In genomic region chr6:125153541-125154183, GRCh38 we compare ENCODE assay signal across 8 cellular contexts. TPM values are rescaled to one million over a fixed set of nuclear protein-coding genes. Genes with fewer than 3 reads are reported as not detected.
DNase-seq lines count a peak whose midpoint lies in the region; ATAC-seq and TF ChIP-seq lines count a peak whose summit lies in the region.

Gene TPD52L1 (plus strand): TSS chr6:125153773. CDS start chr6:125153952, 179 bp downstream.

- H3K27ac Mint-ChIP-seq in Calu3 (ENCODE audit: unreplicated experiment) (peak within 1 kb of the TSS; percentile 36), nephron (peak within 1 kb of the TSS in 2 of 3 experiments; percentile 30 to 74)

- peak within 1 kb of the TSS; percentile 77 for H3K4me3 Mint-ChIP-seq in Calu3 (ENCODE audit: low read depth, unreplicated experiment)
- peak within 1 kb of the TSS; percentile 91 to 93 (median 93) for H3K4me3 Mint-ChIP-seq in nephron

- DNase-seq in Calu3 (peak; percentile 82), HUDEP-2 (lab: John Stamatoyannopoulos, UW; ENCODE audit: unreplicated experiment in 76 of 76) (peak in 62 of 76 experiments; percentile 4 to 72 (median 42)), fibroblast of villous mesenchyme (ENCODE audit: low read depth) (peak; percentile 53), stomach (peak; percentile 87)
- DNase-seq in activated effector memory CD4-positive, alpha-beta T cell treated with anti-CD3 and anti-CD28 coated beads, Interleukin-2, amount 50 U/mL, for 16 hours = peak; percentile 86

- H3K27ac ChIP-seq in stomach = peak within 1 kb of the TSS; percentile 57 to 83 (median 78)

- WGBS in stomach, 5 donors = 0 to 1% (median 1%) methylated on average over 16 to 46 of the region's 46 CpGs

- TF ChIP-seq POLR2A in stomach (IDR thresholded peaks at IDR 0.05) = no peak

- H3K9me3 ChIP-seq in stomach = no peaks in the 10 kb centered on the region

- H3K36me3 Mint-ChIP-seq in Calu3 (ENCODE audit: insufficient read depth, unreplicated experiment) (peaks cover 18% of the 10 kb centered on the region), nephron (ENCODE audit: low read depth) (no peaks in the 10 kb centered on the region)

- H3K27me3 Mint-ChIP-seq in Calu3 (ENCODE audit: unreplicated experiment) = no peaks in the 10 kb centered on the region
- peaks cover 11% of the 10 kb centered on the region for H3K27me3 Mint-ChIP-seq in nephron (ENCODE audit: low read depth)

- H3K4me3 ChIP-seq in fibroblast of villous mesenchyme (ENCODE audit: low read depth, low read length) = peak within 1 kb of the TSS; percentile 60
- H3K4me3 ChIP-seq in stomach = peak within 1 kb of the TSS; percentile 62 to 77 (median 72)

- ATAC-seq in GM21515 (IDR thresholded peaks at IDR 0.05; ENCODE audit: unreplicated experiment) = peak; percentile 99

- no peak for TF ChIP-seq EP300 in stomach (IDR thresholded peaks at IDR 0.05)

- H3K4me1 Mint-ChIP-seq in Calu3 (ENCODE audit: low read depth, unreplicated experiment) (no peaks in the 10 kb centered on the region), nephron (peaks cover 5% of the 10 kb centered on the region)

- intact Hi-C loops in Calu3 (cut with micrococcal nuclease; ENCODE audit: unreplicated experiment) = loop anchor here (2.0 to 5.0 kb wide), 2 partner anchors 121 to 159 kb away; no protein-coding TSS in a partner anchor
- intact Hi-C loops in stomach (cut with DNase I; ENCODE audit: low total_unique reads) = loop anchor here (5.0 kb wide), 1 partner anchor 149 kb away; the partner anchor contains the start of gene HDDC2

- H3K9me3 Mint-ChIP-seq in Calu3 (ENCODE audit: low read depth, unreplicated experiment) (no peaks in the 10 kb centered on the region), nephron (no peaks in the 10 kb centered on the region)

- TF ChIP-seq CTCF in Calu3 (IDR thresholded peaks at IDR 0.05; ENCODE audit: unreplicated experiment) (peak; percentile 70), fibroblast of villous mesenchyme (IDR thresholded peaks at IDR 0.05; ENCODE audit: insufficient read depth, low read depth, low read length) (peak; percentile 84), nephron (IDR thresholded peaks at IDR 0.05; ENCODE audit: unreplicated experiment in 3 of 3) (peak; percentile 83 to 87 (median 83)), stomach (IDR thresholded peaks at IDR 0.05) (peak in 5 of 7 experiments; percentile 55 to 80 (median 75))

- H3K4me1 ChIP-seq in stomach = peaks cover 0 to 25% (median 18%) of the 10 kb centered on the region in 4 donors

- H3K27me3 ChIP-seq in stomach = peaks cover 0 to 12% (median 0%) of the 10 kb centered on the region in 3 donors

- BruUV-seq in Calu3 (replicated peaks; lab: Mats Ljungman, UMichigan) = no TSS peak

- H3K36me3 ChIP-seq in stomach = no peaks in the 10 kb centered on the region

- CTCF ChIA-PET in Calu3 (lab: Charles Lee) = interaction anchor here (1.1 to 1.9 kb wide), 4 partner anchors 29 to 148 kb away, joined by 3 to 7 read pairs (median 4); partner anchors contain the start of gene HDDC2

TF ChIP-seq in PFSK-1, 5 proteins besides CTCF, POLR2A, EP300 and RAD21:
- TF ChIP-seq TAF1 (IDR thresholded peaks at IDR 0.05; ENCODE audit: borderline replicate concordance, insufficient read depth, low read length) (no peak), FOXP2 (optimal IDR thresholded peaks at IDR 0.05; ENCODE audit: borderline replicate concordance, extremely low read depth, extremely low read length, insufficient read depth) (peak; percentile 69), POLR2AphosphoS5 (IDR thresholded peaks at IDR 0.05; ENCODE audit: low read depth, low read length) (no peak), REST (IDR thresholded peaks at IDR 0.05; ENCODE audit: insufficient read depth in 1 of 2, low read depth in 2 of 2, low read length in 2 of 2) (no peak), SIN3A (IDR thresholded peaks at IDR 0.05; ENCODE audit: borderline replicate concordance, insufficient read depth, low read length) (no peak)

RNA-seq across cellular contexts. Expression of gene TPD52L1, which starts in this region (rescaled TPM):
- total RNA-seq in Calu3 (2022) (37.5 and 50.6 TPM in 2 replicates), fibroblast of villous mesenchyme (9.7 and 9.9 TPM in 2 replicates), stomach (100 to 1,000 TPM in 1 of 5 donors, 10 to 100 TPM in 4; 14.8 to 100 (median 23.3) TPM)
- 7.5 TPM for polyA plus RNA-seq in PFSK-1 (2012; ENCODE audit: insufficient read length, low read depth)
- 100 to 1,000 TPM in 1 of 3 donors, 10 to 100 TPM in 2; 80.6 to 102 (median 95.3) TPM for polyA plus RNA-seq in stomach

Comparison
In these comparisons a context has a peak if more than half of its experiments do, and no peak if none do; other contexts are left out.
1. Peak in every context shown above with its lines: DNase-seq, ATAC-seq, H3K4me3 ChIP-seq and H3K27ac ChIP-seq.